In genomic region chr9:102631559-102631958, GRCh38 we compare ENCODE assay signal across 12 cellular contexts.
DNase-seq lines count a peak whose midpoint lies in the region; ATAC-seq, FAIRE-seq and TF ChIP-seq lines count a peak whose summit lies in the region.
"Had no signal": no experiment of that assay in that cellular context is flagged by ENCODE, and none has a peak within 500 bp of the region (broad histone marks: within the 10 kb centered on the region; RNA-seq: fewer than 3 reads in every experiment).

No MANE protein-coding gene starts in this region.

- no peak overlapping the region for H3K9ac ChIP-seq in Karpas-422 (ENCODE audit: low read length)
- no peak overlapping the region for H3K9ac ChIP-seq in SU-DHL-6 (ENCODE audit: low read length)
- no peak overlapping the region for H3K9ac ChIP-seq in neural cell (ENCODE audit: low read length)
- H3K9ac ChIP-seq in kidney (ENCODE audit: low read length in 2 of 2): no peak overlapping the region

- TF ChIP-seq RAD21 in neural cell (conservative IDR thresholded peaks at IDR 0.05): peak; percentile 45

- TF ChIP-seq EP300 in neural cell (conservative IDR thresholded peaks at IDR 0.05; ENCODE audit: poor library complexity, severe bottlenecking): no peak

- ATAC-seq in GM18867 (IDR thresholded peaks at IDR 0.05; ENCODE audit: unreplicated experiment) (peak; percentile 68), HG03095 (IDR thresholded peaks at IDR 0.05; ENCODE audit: unreplicated experiment) (no peak)
- ATAC-seq: right cardiac atrium; stimulated activated naive CD8-positive, alpha-beta T cell treated with anti-CD3 and anti-CD28 coated beads, Interleukin-15, amount 100 ng/mL, for 72 hours had no signal

- no peaks in the 10 kb centered on the region for H3K27me3 Mint-ChIP-seq in mesothelial cell of epicardium (ENCODE audit: low read depth)
- H3K27me3 Mint-ChIP-seq: activated naive CD8-positive, alpha-beta T cell treated with anti-CD3 and anti-CD28 coated beads for 36 hours; stimulated activated naive CD8-positive, alpha-beta T cell treated with anti-CD3 and anti-CD28 coated beads, Interleukin-15, amount 100 ng/mL, for 72 hours had no signal

- peaks cover 49% of the 10 kb centered on the region for H3K9me3 Mint-ChIP-seq in mesothelial cell of epicardium
- H3K9me3 Mint-ChIP-seq: T-helper 1 cell treated with Interleukin-12 subunit alpha and Interleukin-12 subunit beta and Interleukin-4 antibody, amounts not matched to agents 30 μg/mL and 1 μg/mL, for 36 hours had no signal

- H3K36me3 ChIP-seq in Karpas-422 (ENCODE audit: insufficient read depth, low read length) (no peaks in the 10 kb centered on the region), SU-DHL-6 (ENCODE audit: low read length) (no peaks in the 10 kb centered on the region), neural cell (ENCODE audit: insufficient read depth, low read length) (no peaks in the 10 kb centered on the region), kidney (ENCODE audit: control insufficient read depth in 1 of 2, insufficient read depth in 2 of 2, low read length in 2 of 2) (no peaks in the 10 kb centered on the region)

- H3K27me3 ChIP-seq in Karpas-422 (ENCODE audit: low read length): no peaks in the 10 kb centered on the region
- no peaks in the 10 kb centered on the region for H3K27me3 ChIP-seq in SU-DHL-6 (ENCODE audit: low read length)
- no peaks in the 10 kb centered on the region for H3K27me3 ChIP-seq in neural cell (ENCODE audit: insufficient read depth, low read depth, low read length)

- no peak overlapping the region for H3K27ac ChIP-seq in Karpas-422 (ENCODE audit: low read length)
- H3K27ac ChIP-seq in SU-DHL-6 (ENCODE audit: low read depth, low read length): no peak overlapping the region
- H3K27ac ChIP-seq in neural cell (ENCODE audit: low read length): no peak overlapping the region
- no peak overlapping the region for H3K27ac ChIP-seq in kidney (ENCODE audit: low read depth in 2 of 2, low read length in 2 of 2)

- H3K9me3 ChIP-seq in Karpas-422 (ENCODE audit: low read length) (peaks cover 3% of the 10 kb centered on the region; the same call in 1 of the 2 replicates), SU-DHL-6 (ENCODE audit: insufficient read depth, low read length) (no peaks in the 10 kb centered on the region), neural cell (ENCODE audit: low read length) (no peaks in the 10 kb centered on the region), kidney (ENCODE audit: control insufficient read depth in 1 of 2, low read length in 2 of 2) (peaks cover 2 to 5% of the 10 kb centered on the region in 2 donors)

- H3F3A ChIP-seq in SU-DHL-6 (ENCODE audit: insufficient read depth) (no peaks in the 10 kb centered on the region), neural cell (ENCODE audit: insufficient read depth, low read length, poor library complexity, severe bottlenecking) (no peaks in the 10 kb centered on the region)

- H3K9me2 ChIP-seq in Karpas-422 (replicated peaks; ENCODE audit: insufficient read depth, low read length) (no peaks in the 10 kb centered on the region), SU-DHL-6 (replicated peaks; ENCODE audit: insufficient read depth, low read length) (no peaks in the 10 kb centered on the region), neural cell (ENCODE audit: insufficient read depth, low read length) (no peaks in the 10 kb centered on the region)

- H3K4me2 ChIP-seq in Karpas-422 (ENCODE audit: low read depth, low read length, poor library complexity, severe bottlenecking) (no peak overlapping the region), SU-DHL-6 (ENCODE audit: low read depth, low read length, poor library complexity, severe bottlenecking) (no peak overlapping the region), neural cell (ENCODE audit: low read length) (no peak overlapping the region)

- H3K4me1 Mint-ChIP-seq in mesothelial cell of epicardium: no peaks in the 10 kb centered on the region
- H3K4me1 Mint-ChIP-seq: activated naive CD8-positive, alpha-beta T cell treated with anti-CD3 and anti-CD28 coated beads for 36 hours; stimulated activated naive CD8-positive, alpha-beta T cell treated with anti-CD3 and anti-CD28 coated beads, Interleukin-15, amount 100 ng/mL, for 72 hours had no signal

- H4K20me1 ChIP-seq in Karpas-422 (ENCODE audit: insufficient read depth, low read depth, low read length): no peaks in the 10 kb centered on the region
- no peaks in the 10 kb centered on the region for H4K20me1 ChIP-seq in SU-DHL-6 (ENCODE audit: low read depth, low read length)
- no peaks in the 10 kb centered on the region for H4K20me1 ChIP-seq in neural cell (ENCODE audit: insufficient read depth)

- H3K79me2 ChIP-seq in Karpas-422 (ENCODE audit: low read length): no peaks in the 10 kb centered on the region
- no peaks in the 10 kb centered on the region for H3K79me2 ChIP-seq in SU-DHL-6 (ENCODE audit: insufficient read depth, low read length)
- no peaks in the 10 kb centered on the region for H3K79me2 ChIP-seq in neural cell (replicated peaks; ENCODE audit: insufficient read depth, low read length)

- FAIRE-seq in kidney (lab: Jason Lieb, UNC): no peak

- intact Hi-C loops in kidney (cut with DNase I): no loop called here

- H3K4me1 ChIP-seq in Karpas-422 (ENCODE audit: low read length) (no peaks in the 10 kb centered on the region), kidney (ENCODE audit: control insufficient read depth in 1 of 2, insufficient read depth in 1 of 2, low read depth in 1 of 2, low read length in 2 of 2) (no peaks in the 10 kb centered on the region)

- H3K4me3 ChIP-seq in Karpas-422 (ENCODE audit: low read length) (no peak overlapping the region), SU-DHL-6 (ENCODE audit: insufficient read depth, low read length, poor library complexity, severe bottlenecking) (no peak overlapping the region), neural cell (ENCODE audit: low read length) (no peak overlapping the region), kidney (ENCODE audit: low read length in 2 of 2) (no peak overlapping the region)

- TF ChIP-seq CTCF in SU-DHL-6 (IDR thresholded peaks at IDR 0.05; ENCODE audit: insufficient read depth, low read length, poor library complexity, severe bottlenecking) (peak; percentile 33), neural cell (IDR thresholded peaks at IDR 0.05; ENCODE audit: poor library complexity, severe bottlenecking) (peak; percentile 29), kidney (IDR thresholded peaks at IDR 0.05; ENCODE audit: borderline replicate concordance, extremely low read depth, insufficient read depth) (no peak), mesothelial cell of epicardium (IDR thresholded peaks at IDR 0.05; ENCODE audit: unreplicated experiment) (no peak)

- H3K36me3 Mint-ChIP-seq in mesothelial cell of epicardium: no peaks in the 10 kb centered on the region
- H3K36me3 Mint-ChIP-seq: activated naive CD8-positive, alpha-beta T cell treated with anti-CD3 and anti-CD28 coated beads for 36 hours had no signal

- H3K27ac Mint-ChIP-seq in mesothelial cell of epicardium: no peak overlapping the region
- H3K27ac Mint-ChIP-seq: activated naive CD8-positive, alpha-beta T cell treated with anti-CD3 and anti-CD28 coated beads for 36 hours; stimulated activated naive CD8-positive, alpha-beta T cell treated with anti-CD3 and anti-CD28 coated beads, Interleukin-15, amount 100 ng/mL, for 72 hours; T-helper 1 cell treated with Interleukin-12 subunit alpha and Interleukin-12 subunit beta and Interleukin-4 antibody, amounts not matched to agents 30 μg/mL and 1 μg/mL, for 36 hours had no signal

- DNase-seq in Karpas-422 (peak; percentile 72), kidney (no peak), mesothelial cell of epicardium (ENCODE audit: low spot score in 2 of 2, unreplicated experiment in 2 of 2) (no peak)
- DNase-seq in activated CD4-positive, alpha-beta T cell treated with anti-CD3 and anti-CD28 coated beads, Interleukin-2, amount 50 U/mL, for 1 hour: no peak
- DNase-seq: activated naive CD8-positive, alpha-beta T cell treated with anti-CD3 and anti-CD28 coated beads for 36 hours; right cardiac atrium; stimulated activated naive CD8-positive, alpha-beta T cell treated with anti-CD3 and anti-CD28 coated beads, Interleukin-15, amount 100 ng/mL, for 72 hours had no signal

- no peak overlapping the region for H2AFZ ChIP-seq in Karpas-422 (ENCODE audit: low read length)
- H2AFZ ChIP-seq in SU-DHL-6 (ENCODE audit: low read depth, low read length, severe bottlenecking): no peak overlapping the region
- no peak overlapping the region for H2AFZ ChIP-seq in neural cell (ENCODE audit: low read depth, low read length)

- no peak overlapping the region for H3K4me3 Mint-ChIP-seq in mesothelial cell of epicardium
- H3K4me3 Mint-ChIP-seq: activated naive CD8-positive, alpha-beta T cell treated with anti-CD3 and anti-CD28 coated beads for 36 hours; stimulated activated naive CD8-positive, alpha-beta T cell treated with anti-CD3 and anti-CD28 coated beads, Interleukin-15, amount 100 ng/mL, for 72 hours; T-helper 1 cell treated with Interleukin-12 subunit alpha and Interleukin-12 subunit beta and Interleukin-4 antibody, amounts not matched to agents 30 μg/mL and 1 μg/mL, for 36 hours had no signal

TF ChIP-seq in neural cell, 6 proteins besides CTCF, POLR2A, EP300 and RAD21 (continues in another document):
- TF ChIP-seq REST (IDR thresholded peaks at IDR 0.05; ENCODE audit: borderline replicate concordance) (no peak), POLR2AphosphoS5 (IDR thresholded peaks at IDR 0.05) (no peak), MXI1 (conservative IDR thresholded peaks at IDR 0.05; ENCODE audit: poor library complexity, severe bottlenecking) (no peak)

Comparison
In these comparisons a context has a peak if more than half of its experiments do, and no peak if none do; other contexts are left out.
1. CTCF ChIP-seq: peak in SU-DHL-6 (single experiment) and neural cell (single experiment); none in kidney (single experiment) and mesothelial cell of epicardium (single experiment).